In the genomic region with DNA sequence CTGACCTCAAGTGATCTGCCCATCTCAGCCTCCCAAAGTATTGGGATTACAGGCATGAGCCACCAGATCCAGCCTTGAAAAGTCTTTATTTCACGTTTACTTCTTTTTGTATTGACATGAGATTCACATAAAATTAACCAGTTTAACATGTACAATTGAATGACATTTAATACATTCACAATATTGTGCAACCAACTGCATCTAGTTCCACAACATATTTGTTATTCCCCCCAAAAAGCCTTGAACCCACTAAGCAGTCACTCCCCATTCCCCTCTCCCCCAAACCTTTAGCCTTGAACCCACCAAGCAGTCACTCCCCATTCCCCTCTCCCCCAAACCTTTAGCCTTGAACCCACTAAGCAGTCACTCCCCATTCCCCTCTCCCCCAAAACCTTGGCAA, we compare ENCODE assay signal across 35 cellular contexts.
"Had no signal": no experiment of that assay in that cellular context is flagged by ENCODE, and none has a peak within 500 bp of the region (broad histone marks: within the 10 kb centered on the region; RNA-seq: fewer than 3 reads in every experiment).

No MANE protein-coding gene starts in this region.

- H3K27me3 ChIP-seq: MG63 had no signal

- H3K9me3 ChIP-seq: MG63 had no signal

- H3K4me3 ChIP-seq: MG63 had no signal

- DNase-seq: Karpas-422, Kasumi-1, MG63, MM.1S, MV-4-11, NCI-H1048, NCI-H1092, NCI-H1092 treated with DMSO at 0.1 percent for 48 hours, NCI-H1105, NCI-H1105 treated with DMSO at 0.1 percent for 48 hours, NCI-H1417, NCI-H1417 treated with DMSO at 0.1 percent for 48 hours, NCI-H1436, NCI-H1436 treated with DMSO at 0.1 percent for 48 hours, NCI-H146, NCI-H1694, NCI-H1694 treated with DMSO at 0.1 percent for 48 hours, NCI-H187, NCI-H187 treated with DMSO at 0.1 percent for 48 hours, NCI-H1930, NCI-H2029, NCI-H2029 treated with DMSO at 0.1 percent for 48 hours, NCI-H2081, NCI-H2081 treated with DMSO at 0.1 percent for 48 hours, NCI-H2107, NCI-H2171, NCI-H2171 treated with DMSO at 0.1 percent for 48 hours, NCI-H2227 treated with DMSO at 0.1 percent for 48 hours, NCI-H226, NCI-H345, NCI-H446, NCI-H446 treated with DMSO at 0.1 percent for 48 hours, NCI-H510A, NCI-H510A treated with DMSO at 0.1 percent for 48 hours, NCI-H524 had no signal
